1 cellular context compared by ENCODE assay signal in genomic region chr3:46578973-46579755, GRCh38.
TF ChIP-seq lines count a peak whose summit lies in the region.

No MANE protein-coding gene starts in this region.

TF ChIP-seq in HepG2, 621 proteins besides CTCF, POLR2A, EP300 and RAD21 (continued from another document and continues in another):
- TF ChIP-seq, protein P1, sequence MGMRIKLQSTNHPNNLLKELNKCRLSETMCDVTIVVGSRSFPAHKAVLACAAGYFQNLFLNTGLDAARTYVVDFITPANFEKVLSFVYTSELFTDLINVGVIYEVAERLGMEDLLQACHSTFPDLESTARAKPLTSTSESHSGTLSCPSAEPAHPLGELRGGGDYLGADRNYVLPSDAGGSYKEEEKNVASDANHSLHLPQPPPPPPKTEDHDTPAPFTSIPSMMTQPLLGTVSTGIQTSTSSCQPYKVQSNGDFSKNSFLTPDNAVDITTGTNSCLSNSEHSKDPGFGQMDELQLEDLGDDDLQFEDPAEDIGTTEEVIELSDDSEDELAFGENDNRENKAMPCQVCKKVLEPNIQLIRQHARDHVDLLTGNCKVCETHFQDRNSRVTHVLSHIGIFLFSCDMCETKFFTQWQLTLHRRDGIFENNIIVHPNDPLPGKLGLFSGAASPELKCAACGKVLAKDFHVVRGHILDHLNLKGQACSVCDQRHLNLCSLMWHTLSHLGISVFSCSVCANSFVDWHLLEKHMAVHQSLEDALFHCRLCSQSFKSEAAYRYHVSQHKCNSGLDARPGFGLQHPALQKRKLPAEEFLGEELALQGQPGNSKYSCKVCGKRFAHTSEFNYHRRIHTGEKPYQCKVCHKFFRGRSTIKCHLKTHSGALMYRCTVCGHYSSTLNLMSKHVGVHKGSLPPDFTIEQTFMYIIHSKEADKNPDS (CRISPR knock-in tag; IDR thresholded peaks at IDR 0.05) = no peak
- TF ChIP-seq SYNCRIP (IDR thresholded peaks at IDR 0.05; ENCODE audit: insufficient read depth, low read depth, low read length) (no peak), PPARG (CRISPR knock-in tag; conservative IDR thresholded peaks at IDR 0.05) (no peak), RARG (CRISPR knock-in tag; IDR thresholded peaks at IDR 0.05; ENCODE audit: low read depth) (no peak), GABPA (IDR thresholded peaks at IDR 0.05; ENCODE audit: low read depth, low read length) (no peak), GABPA (CRISPR knock-in tag; IDR thresholded peaks at IDR 0.05; ENCODE audit: low read depth) (peak; percentile 55), KDM1A (CRISPR knock-in tag; IDR thresholded peaks at IDR 0.05) (no peak), LBX2 (CRISPR knock-in tag; IDR thresholded peaks at IDR 0.05; ENCODE audit: borderline replicate concordance) (no peak), BCL6 (CRISPR knock-in tag; IDR thresholded peaks at IDR 0.05) (peak; percentile 64; the same call in 1 of the 2 replicates), ZHX1 (CRISPR knock-in tag; IDR thresholded peaks at IDR 0.05; ENCODE audit: low read depth) (no peak), HCFC1 (IDR thresholded peaks at IDR 0.05; ENCODE audit: low read depth, low read length) (no peak), SP5 (CRISPR knock-in tag; IDR thresholded peaks at IDR 0.05; ENCODE audit: borderline replicate concordance, low read depth) (0 out of 2 replicates have a peak, but pooled peaks have one; percentile 43), ZNF256 (CRISPR knock-in tag; conservative IDR thresholded peaks at IDR 0.05) (no peak), CSRNP2 (CRISPR knock-in tag; conservative IDR thresholded peaks at IDR 0.05; ENCODE audit: low read depth) (no peak), CBX2 (IDR thresholded peaks at IDR 0.05; ENCODE audit: low read depth, low read length) (no peak), CBX2 (CRISPR knock-in tag; IDR thresholded peaks at IDR 0.05; ENCODE audit: low read depth) (no peak), ZNF703 (CRISPR knock-in tag; IDR thresholded peaks at IDR 0.05; ENCODE audit: borderline replicate concordance) (no peak), GLI4 (CRISPR knock-in tag; IDR thresholded peaks at IDR 0.05; ENCODE audit: borderline replicate concordance) (no peak), GFI1 (CRISPR knock-in tag; IDR thresholded peaks at IDR 0.05; ENCODE audit: borderline replicate concordance) (0 out of 2 replicates have a peak, but pooled peaks have one; percentile 23), REPIN1 (CRISPR knock-in tag; IDR thresholded peaks at IDR 0.05; ENCODE audit: borderline replicate concordance, low read depth) (no peak), CERS6 (CRISPR knock-in tag; IDR thresholded peaks at IDR 0.05) (no peak), ZNF790 (CRISPR knock-in tag; IDR thresholded peaks at IDR 0.05; ENCODE audit: borderline replicate concordance) (no peak), ZNF572 (CRISPR knock-in tag; IDR thresholded peaks at IDR 0.05) (no peak), RNF2 (conservative IDR thresholded peaks at IDR 0.05; ENCODE audit: low read depth) (no peak), MEIS1 (CRISPR knock-in tag; IDR thresholded peaks at IDR 0.05; ENCODE audit: borderline replicate concordance) (no peak), ZNF652 (CRISPR knock-in tag; IDR thresholded peaks at IDR 0.05; ENCODE audit: borderline replicate concordance, low read depth) (no peak), HMG20A (CRISPR knock-in tag; IDR thresholded peaks at IDR 0.05; ENCODE audit: borderline replicate concordance) (peak; percentile 68), MEIS2 (CRISPR knock-in tag; IDR thresholded peaks at IDR 0.05) (peak; percentile 27; the same call in 1 of the 2 replicates), ZNF614 (CRISPR knock-in tag; IDR thresholded peaks at IDR 0.05; ENCODE audit: borderline replicate concordance) (0 out of 2 replicates have a peak, but pooled peaks have one; percentile 16), KDM2A (CRISPR knock-in tag; IDR thresholded peaks at IDR 0.05; ENCODE audit: borderline replicate concordance, low read depth) (no peak), ZBTB49 (CRISPR knock-in tag; IDR thresholded peaks at IDR 0.05; ENCODE audit: borderline replicate concordance) (no peak), KLF13 (CRISPR knock-in tag; IDR thresholded peaks at IDR 0.05) (no peak), ATF7-NPFF (CRISPR knock-in tag; IDR thresholded peaks at IDR 0.05; ENCODE audit: low read depth) (no peak), ZNF747 (CRISPR knock-in tag; IDR thresholded peaks at IDR 0.05; ENCODE audit: borderline replicate concordance) (no peak; the same call in 1 of the 2 replicates), SRF (IDR thresholded peaks at IDR 0.05; ENCODE audit: low read depth, low read length) (no peak), ZNF589 (CRISPR knock-in tag; conservative IDR thresholded peaks at IDR 0.05) (no peak), SNAI1 (CRISPR knock-in tag; IDR thresholded peaks at IDR 0.05; ENCODE audit: borderline replicate concordance) (no peak)
- TF ChIP-seq, protein P2, sequence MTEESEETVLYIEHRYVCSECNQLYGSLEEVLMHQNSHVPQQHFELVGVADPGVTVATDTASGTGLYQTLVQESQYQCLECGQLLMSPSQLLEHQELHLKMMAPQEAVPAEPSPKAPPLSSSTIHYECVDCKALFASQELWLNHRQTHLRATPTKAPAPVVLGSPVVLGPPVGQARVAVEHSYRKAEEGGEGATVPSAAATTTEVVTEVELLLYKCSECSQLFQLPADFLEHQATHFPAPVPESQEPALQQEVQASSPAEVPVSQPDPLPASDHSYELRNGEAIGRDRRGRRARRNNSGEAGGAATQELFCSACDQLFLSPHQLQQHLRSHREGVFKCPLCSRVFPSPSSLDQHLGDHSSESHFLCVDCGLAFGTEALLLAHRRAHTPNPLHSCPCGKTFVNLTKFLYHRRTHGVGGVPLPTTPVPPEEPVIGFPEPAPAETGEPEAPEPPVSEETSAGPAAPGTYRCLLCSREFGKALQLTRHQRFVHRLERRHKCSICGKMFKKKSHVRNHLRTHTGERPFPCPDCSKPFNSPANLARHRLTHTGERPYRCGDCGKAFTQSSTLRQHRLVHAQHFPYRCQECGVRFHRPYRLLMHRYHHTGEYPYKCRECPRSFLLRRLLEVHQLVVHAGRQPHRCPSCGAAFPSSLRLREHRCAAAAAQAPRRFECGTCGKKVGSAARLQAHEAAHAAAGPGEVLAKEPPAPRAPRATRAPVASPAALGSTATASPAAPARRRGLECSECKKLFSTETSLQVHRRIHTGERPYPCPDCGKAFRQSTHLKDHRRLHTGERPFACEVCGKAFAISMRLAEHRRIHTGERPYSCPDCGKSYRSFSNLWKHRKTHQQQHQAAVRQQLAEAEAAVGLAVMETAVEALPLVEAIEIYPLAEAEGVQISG (CRISPR knock-in tag; IDR thresholded peaks at IDR 0.05) = no peak
- TF ChIP-seq, protein P3, sequence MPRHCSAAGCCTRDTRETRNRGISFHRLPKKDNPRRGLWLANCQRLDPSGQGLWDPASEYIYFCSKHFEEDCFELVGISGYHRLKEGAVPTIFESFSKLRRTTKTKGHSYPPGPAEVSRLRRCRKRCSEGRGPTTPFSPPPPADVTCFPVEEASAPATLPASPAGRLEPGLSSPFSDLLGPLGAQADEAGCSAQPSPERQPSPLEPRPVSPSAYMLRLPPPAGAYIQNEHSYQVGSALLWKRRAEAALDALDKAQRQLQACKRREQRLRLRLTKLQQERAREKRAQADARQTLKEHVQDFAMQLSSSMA (CRISPR knock-in tag; IDR thresholded peaks at IDR 0.05) = no peak
- TF ChIP-seq, protein P4, sequence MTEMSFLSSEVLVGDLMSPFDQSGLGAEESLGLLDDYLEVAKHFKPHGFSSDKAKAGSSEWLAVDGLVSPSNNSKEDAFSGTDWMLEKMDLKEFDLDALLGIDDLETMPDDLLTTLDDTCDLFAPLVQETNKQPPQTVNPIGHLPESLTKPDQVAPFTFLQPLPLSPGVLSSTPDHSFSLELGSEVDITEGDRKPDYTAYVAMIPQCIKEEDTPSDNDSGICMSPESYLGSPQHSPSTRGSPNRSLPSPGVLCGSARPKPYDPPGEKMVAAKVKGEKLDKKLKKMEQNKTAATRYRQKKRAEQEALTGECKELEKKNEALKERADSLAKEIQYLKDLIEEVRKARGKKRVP (CRISPR knock-in tag; IDR thresholded peaks at IDR 0.05) = no peak
- TF ChIP-seq, protein P5, sequence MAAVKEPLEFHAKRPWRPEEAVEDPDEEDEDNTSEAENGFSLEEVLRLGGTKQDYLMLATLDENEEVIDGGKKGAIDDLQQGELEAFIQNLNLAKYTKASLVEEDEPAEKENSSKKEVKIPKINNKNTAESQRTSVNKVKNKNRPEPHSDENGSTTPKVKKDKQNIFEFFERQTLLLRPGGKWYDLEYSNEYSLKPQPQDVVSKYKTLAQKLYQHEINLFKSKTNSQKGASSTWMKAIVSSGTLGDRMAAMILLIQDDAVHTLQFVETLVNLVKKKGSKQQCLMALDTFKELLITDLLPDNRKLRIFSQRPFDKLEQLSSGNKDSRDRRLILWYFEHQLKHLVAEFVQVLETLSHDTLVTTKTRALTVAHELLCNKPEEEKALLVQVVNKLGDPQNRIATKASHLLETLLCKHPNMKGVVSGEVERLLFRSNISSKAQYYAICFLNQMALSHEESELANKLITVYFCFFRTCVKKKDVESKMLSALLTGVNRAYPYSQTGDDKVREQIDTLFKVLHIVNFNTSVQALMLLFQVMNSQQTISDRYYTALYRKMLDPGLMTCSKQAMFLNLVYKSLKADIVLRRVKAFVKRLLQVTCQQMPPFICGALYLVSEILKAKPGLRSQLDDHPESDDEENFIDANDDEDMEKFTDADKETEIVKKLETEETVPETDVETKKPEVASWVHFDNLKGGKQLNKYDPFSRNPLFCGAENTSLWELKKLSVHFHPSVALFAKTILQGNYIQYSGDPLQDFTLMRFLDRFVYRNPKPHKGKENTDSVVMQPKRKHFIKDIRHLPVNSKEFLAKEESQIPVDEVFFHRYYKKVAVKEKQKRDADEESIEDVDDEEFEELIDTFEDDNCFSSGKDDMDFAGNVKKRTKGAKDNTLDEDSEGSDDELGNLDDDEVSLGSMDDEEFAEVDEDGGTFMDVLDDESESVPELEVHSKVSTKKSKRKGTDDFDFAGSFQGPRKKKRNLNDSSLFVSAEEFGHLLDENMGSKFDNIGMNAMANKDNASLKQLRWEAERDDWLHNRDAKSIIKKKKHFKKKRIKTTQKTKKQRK (IDR thresholded peaks at IDR 0.05; ENCODE audit: low read length) = no peak
- TF ChIP-seq, protein P6, sequence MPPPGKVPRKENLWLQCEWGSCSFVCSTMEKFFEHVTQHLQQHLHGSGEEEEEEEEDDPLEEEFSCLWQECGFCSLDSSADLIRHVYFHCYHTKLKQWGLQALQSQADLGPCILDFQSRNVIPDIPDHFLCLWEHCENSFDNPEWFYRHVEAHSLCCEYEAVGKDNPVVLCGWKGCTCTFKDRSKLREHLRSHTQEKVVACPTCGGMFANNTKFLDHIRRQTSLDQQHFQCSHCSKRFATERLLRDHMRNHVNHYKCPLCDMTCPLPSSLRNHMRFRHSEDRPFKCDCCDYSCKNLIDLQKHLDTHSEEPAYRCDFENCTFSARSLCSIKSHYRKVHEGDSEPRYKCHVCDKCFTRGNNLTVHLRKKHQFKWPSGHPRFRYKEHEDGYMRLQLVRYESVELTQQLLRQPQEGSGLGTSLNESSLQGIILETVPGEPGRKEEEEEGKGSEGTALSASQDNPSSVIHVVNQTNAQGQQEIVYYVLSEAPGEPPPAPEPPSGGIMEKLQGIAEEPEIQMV (CRISPR knock-in tag; IDR thresholded peaks at IDR 0.05; ENCODE audit: low read depth) = no peak
